15 cellular contexts compared by ENCODE assay signal in the genomic region with DNA sequence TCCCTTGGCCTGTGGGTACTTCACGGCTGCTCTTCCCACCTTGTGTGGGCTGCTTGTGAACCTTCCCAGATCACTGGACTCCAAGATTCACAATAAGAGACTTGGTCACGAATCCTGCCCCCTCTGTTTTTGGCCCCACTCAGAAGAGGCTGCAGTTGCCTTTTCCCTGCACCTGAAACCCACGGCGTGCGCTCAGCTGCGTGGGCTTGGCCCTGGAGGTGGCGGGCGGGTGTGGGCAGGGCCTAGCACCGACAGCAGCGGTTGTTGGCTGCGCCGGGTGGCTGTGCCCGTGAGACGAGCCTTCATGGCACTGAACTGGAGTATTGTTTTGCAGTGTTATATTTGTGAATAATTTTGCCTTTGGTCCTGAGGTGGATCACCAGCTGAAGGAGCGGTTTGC. TPM values are rescaled to one million over a fixed set of nuclear protein-coding genes. Genes with fewer than 3 reads are reported as not detected.
DNase-seq lines count a peak whose midpoint lies in the region; ATAC-seq and TF ChIP-seq lines count a peak whose summit lies in the region.
"Had no signal": no experiment of that assay in that cellular context is flagged by ENCODE, and none has a peak within 500 bp of the region (broad histone marks: within the 10 kb centered on the region; RNA-seq: fewer than 3 reads in every experiment).

No MANE protein-coding gene starts in this region.

- H3K36me3 Mint-ChIP-seq in H9 (ENCODE audit: insufficient read depth in 1 of 3, low read depth in 3 of 3) (peaks cover 16 to 33% (median 31%) of the 10 kb centered on the region in 3 experiments), WTC11 (peaks cover 14% of the 10 kb centered on the region)
- peaks cover 9% of the 10 kb centered on the region for H3K36me3 Mint-ChIP-seq in activated CD4-positive, alpha-beta T cell treated with anti-CD3 and anti-CD28 coated beads, Interleukin-2, amount 10 ng/mL, durations not matched to agents 7 days and 5 days (ENCODE audit: low read depth)
- H3K36me3 Mint-ChIP-seq: IgD-negative memory B cell had no signal

- H3K4me3 Mint-ChIP-seq in H9: no peak overlapping the region
- H3K4me3 Mint-ChIP-seq in WTC11: no peak overlapping the region
- no peak overlapping the region for H3K4me3 Mint-ChIP-seq in activated CD4-positive, alpha-beta T cell treated with anti-CD3 and anti-CD28 coated beads, Interleukin-2, amount 10 ng/mL, durations not matched to agents 7 days and 5 days
- H3K4me3 Mint-ChIP-seq: B cell; CD4-positive, alpha-beta memory T cell; IgD-negative memory B cell had no signal

- no peak overlapping the region for H3K14ac ChIP-seq in H9 (ENCODE audit: insufficient read depth, low read length)

- no peak for TF ChIP-seq EP300 in suprapubic skin (IDR thresholded peaks at IDR 0.05)

- H2BK12ac ChIP-seq in H9 (ENCODE audit: insufficient read length, low read depth, low read length): no peak overlapping the region

- H3K4me1 ChIP-seq in H9 (ENCODE audit: insufficient read depth, low read length) (no peaks in the 10 kb centered on the region), esophagus squamous epithelium (peaks cover 13 to 59% (median 14%) of the 10 kb centered on the region in 3 donors), suprapubic skin (peaks cover 40% of the 10 kb centered on the region)

- H3K4me3 ChIP-seq in esophagus squamous epithelium (no peak overlapping the region), suprapubic skin (no peak overlapping the region)

- H3K4me2 ChIP-seq in H9 (ENCODE audit: insufficient read depth, insufficient read length, low read length): no peak overlapping the region

- H4K20me1 ChIP-seq in H9 (ENCODE audit: control insufficient read depth, insufficient read depth, insufficient read length): peaks cover 2% of the 10 kb centered on the region

- no peak overlapping the region for H4K8ac ChIP-seq in H9 (replicated peaks; ENCODE audit: insufficient read length, low read depth, low read length)

- H3K79me1 ChIP-seq in H9 (ENCODE audit: insufficient read depth, low read depth, low read length, poor library complexity, severe bottlenecking): no peaks in the 10 kb centered on the region

- DNase-seq in H9: no peak
- DNase-seq in WTC11 (ENCODE audit: low spot score): no peak
- no peak for DNase-seq in esophagus squamous epithelium (lab: John Stamatoyannopoulos, UW)
- DNase-seq in suprapubic skin (ENCODE audit: low spot score in 2 of 2): no peak
- DNase-seq in NCI-H1694 treated with DMSO at 0.1 percent for 48 hours (lab: John Stamatoyannopoulos, UW): no peak
- no peak for DNase-seq in activated CD4-positive, alpha-beta T cell treated with anti-CD3 and anti-CD28 coated beads, Interleukin-2, amount 10 ng/mL, durations not matched to agents 7 days and 5 days
- DNase-seq: CD4-positive, alpha-beta memory T cell; DMS153; DMS79 treated with DMSO at 0.1 percent for 48 hours; EL had no signal

- POLR2A ChIA-PET in WTC11 (lab: Charles Lee): no interaction called here
- POLR2A ChIA-PET in activated CD4-positive, alpha-beta T cell treated with anti-CD3 and anti-CD28 coated beads, Interleukin-2, amount 10 ng/mL, durations not matched to agents 7 days and 5 days (lab: Charles Lee): no interaction called here

- H3K27me3 ChIP-seq in H9 (ENCODE audit: insufficient read depth, low read length): no peaks in the 10 kb centered on the region
- H3K27me3 ChIP-seq in esophagus squamous epithelium: no peaks in the 10 kb centered on the region
- H3K27me3 ChIP-seq in suprapubic skin: no peaks in the 10 kb centered on the region

- H4K91ac ChIP-seq in H9 (ENCODE audit: insufficient read length, low read depth, low read length): no peak overlapping the region

- H3K4me1 Mint-ChIP-seq in H9 (peaks cover 3 to 6% of the 10 kb centered on the region in 2 experiments; a peak in 3 of 4 replicates), WTC11 (no peaks in the 10 kb centered on the region)
- H3K4me1 Mint-ChIP-seq in activated CD4-positive, alpha-beta T cell treated with anti-CD3 and anti-CD28 coated beads, Interleukin-2, amount 10 ng/mL, durations not matched to agents 7 days and 5 days: no peaks in the 10 kb centered on the region

- no peak overlapping the region for H2BK20ac ChIP-seq in H9 (ENCODE audit: low read depth, low read length, poor library complexity, severe bottlenecking)

- WGBS in H9 (ENCODE audit: extremely low coverage, insufficient read length, low lambda C conversion rate): no CpG with 5 or more reads among the region's 15 CpGs
- WGBS in esophagus squamous epithelium, 2 donors: 20 to 57% methylated on average over 1 to 11 of the region's 15 CpGs
- WGBS in suprapubic skin: 81% methylated on average over 3 of the region's 15 CpGs

- H3K27ac ChIP-seq in H9 (ENCODE audit: insufficient read length, low read depth, low read length) (no peak overlapping the region), esophagus squamous epithelium (peak overlapping the region; percentile 21 to 80 (median 63)), suprapubic skin (peak overlapping the region; percentile 57)
- H3K27ac ChIP-seq: C4-2B had no signal

- intact Hi-C loops in esophagus squamous epithelium (cut with DNase I): no loop called here

- H3K4ac ChIP-seq in H9 (ENCODE audit: low read depth, low read length): no peak overlapping the region; the same call in 1 of the 2 replicates

- H3K9me3 ChIP-seq in H9 (ENCODE audit: control insufficient read depth, low read depth, low read length) (no peaks in the 10 kb centered on the region), esophagus squamous epithelium (no peaks in the 10 kb centered on the region), suprapubic skin (no peaks in the 10 kb centered on the region)

- H2BK15ac ChIP-seq in H9 (ENCODE audit: low read depth, low read length): no peak overlapping the region

- TF ChIP-seq CTCF in H9 (conservative IDR thresholded peaks at IDR 0.05): no peak
- no peak for TF ChIP-seq CTCF in WTC11 (IDR thresholded peaks at IDR 0.05)
- TF ChIP-seq CTCF in esophagus squamous epithelium (IDR thresholded peaks at IDR 0.05): no peak
- no peak for TF ChIP-seq CTCF in suprapubic skin (IDR thresholded peaks at IDR 0.05)

- H2AK5ac ChIP-seq in H9 (ENCODE audit: insufficient read length, low read length): no peak overlapping the region

- H3K23me2 ChIP-seq in H9 (ENCODE audit: insufficient read length, low read depth, low read length, poor library complexity, severe bottlenecking): no peaks in the 10 kb centered on the region

- H3K27ac Mint-ChIP-seq in H9: peak overlapping the region in 2 of 3 experiments; percentile 82 to 91; a peak in 4 of 7 replicates
- H3K27ac Mint-ChIP-seq in WTC11: peak overlapping the region; percentile 72
- H3K27ac Mint-ChIP-seq in activated CD4-positive, alpha-beta T cell treated with anti-CD3 and anti-CD28 coated beads, Interleukin-2, amount 10 ng/mL, durations not matched to agents 7 days and 5 days: no peak overlapping the region
- H3K27ac Mint-ChIP-seq: B cell, IgD-negative memory B cell had no signal

- no peak overlapping the region for H2AFZ ChIP-seq in H9 (ENCODE audit: low read length)

- H3T11ph ChIP-seq in H9 (ENCODE audit: low read length): no peak overlapping the region

- H2BK120ac ChIP-seq in H9 (ENCODE audit: low read depth, low read length, poor library complexity, severe bottlenecking): no peak overlapping the region

- H4K5ac ChIP-seq in H9 (ENCODE audit: insufficient read length, low read depth, low read length): no peak overlapping the region

- CTCF ChIA-PET in WTC11 (lab: Charles Lee): no interaction called here
- CTCF ChIA-PET in activated CD4-positive, alpha-beta T cell treated with anti-CD3 and anti-CD28 coated beads, Interleukin-2, amount 10 ng/mL, durations not matched to agents 7 days and 5 days (lab: Charles Lee): no interaction called here

- H3K18ac ChIP-seq in H9 (ENCODE audit: insufficient read length, low read depth, low read length): no peak overlapping the region

- no peak overlapping the region for H2BK5ac ChIP-seq in H9 (ENCODE audit: insufficient read length, low read length)

- no peak overlapping the region for H3K56ac ChIP-seq in H9 (ENCODE audit: insufficient read length, low read depth, low read length)

- TF ChIP-seq POLR2A in esophagus squamous epithelium (IDR thresholded peaks at IDR 0.05) (no peak), suprapubic skin (IDR thresholded peaks at IDR 0.05) (no peak)

- H3K9ac ChIP-seq in H9 (ENCODE audit: extremely low read depth, insufficient read length, low read length): no peak overlapping the region

- H3K27me3 Mint-ChIP-seq in H9 (ENCODE audit: low read depth) (no peaks in the 10 kb centered on the region; the same call in 1 of the 2 replicates), WTC11 (ENCODE audit: low read depth) (no peaks in the 10 kb centered on the region)
- no peaks in the 10 kb centered on the region for H3K27me3 Mint-ChIP-seq in activated CD4-positive, alpha-beta T cell treated with anti-CD3 and anti-CD28 coated beads, Interleukin-2, amount 10 ng/mL, durations not matched to agents 7 days and 5 days
- H3K27me3 Mint-ChIP-seq: B cell; CD4-positive, alpha-beta memory T cell; IgD-negative memory B cell had no signal

- ATAC-seq in WTC11: no peak
- ATAC-seq in HG03175 (IDR thresholded peaks at IDR 0.05; ENCODE audit: unreplicated experiment): no peak
- ATAC-seq: HCT116 had no signal

- H3K23ac ChIP-seq in H9 (ENCODE audit: insufficient read length, low read depth, low read length): no peak overlapping the region

- H3K9me3 Mint-ChIP-seq in H9: peaks cover 0 to 8% of the 10 kb centered on the region in 2 experiments; a peak in 1 of 5 replicates
- H3K9me3 Mint-ChIP-seq in WTC11: no peaks in the 10 kb centered on the region
- H3K9me3 Mint-ChIP-seq in activated CD4-positive, alpha-beta T cell treated with anti-CD3 and anti-CD28 coated beads, Interleukin-2, amount 10 ng/mL, durations not matched to agents 7 days and 5 days: no peaks in the 10 kb centered on the region
- H3K9me3 Mint-ChIP-seq: IgD-negative memory B cell had no signal

- H3K79me2 ChIP-seq in H9 (ENCODE audit: insufficient read depth, low read length): peaks cover 2% of the 10 kb centered on the region; the same call in 1 of the 2 replicates

- H3K36me3 ChIP-seq in esophagus squamous epithelium: peaks cover 5 to 72% (median 9%) of the 10 kb centered on the region in 3 donors
- H3K36me3 ChIP-seq in suprapubic skin: peaks cover 32% of the 10 kb centered on the region

RNA-seq across cellular contexts. Expression of a gene that starts 33.8 kb away (rescaled TPM):
- total RNA-seq in H9 (2021) (139 and 148 TPM in 2 replicates), WTC11 (2021) (164 to 189 TPM (median 167 TPM) in 3 replicates), esophagus squamous epithelium (10 to 100 TPM; 44.8 to 56.5 (median 48.8) TPM), suprapubic skin (10 to 100 TPM; 36.1 to 78.0 (median 62.9) TPM)
- total RNA-seq in activated CD4-positive, alpha-beta T cell treated with anti-CD3 and anti-CD28 coated beads, Interleukin-2, amount 10 ng/mL, durations not matched to agents 7 days and 5 days: 10 to 100 TPM; 56.2 to 71.9 TPM

RNA-seq across cellular contexts. Expression of a gene that starts 34.3 kb away (rescaled TPM):
- total RNA-seq in H9 (2021): 166 and 167 TPM in 2 replicates
- total RNA-seq in WTC11 (2021): 167 to 184 TPM (median 169 TPM) in 3 replicates
- total RNA-seq in esophagus squamous epithelium: 10 to 100 TPM; 19.3 to 39.7 (median 31.3) TPM
- total RNA-seq in suprapubic skin: 100 to 1,000 TPM in 1 of 4 donors, 10 to 100 TPM in 3; 48.0 to 103 (median 64.8) TPM
- total RNA-seq in activated CD4-positive, alpha-beta T cell treated with anti-CD3 and anti-CD28 coated beads, Interleukin-2, amount 10 ng/mL, durations not matched to agents 7 days and 5 days: 100 to 1,000 TPM; 142 to 151 TPM

RNA-seq across cellular contexts. Expression of a gene that starts 38.6 kb away (rescaled TPM):
- total RNA-seq in H9 (2021) (78.5 and 81.6 TPM in 2 replicates), WTC11 (2021) (99.2 to 111 TPM (median 103 TPM) in 3 replicates), esophagus squamous epithelium (10 to 100 TPM in 3 of 4 donors, 1 to 10 TPM in 1; 8.5 to 24.4 (median 17.0) TPM), suprapubic skin (10 to 100 TPM; 21.6 to 36.8 (median 25.7) TPM)
- 10 to 100 TPM; 62.3 to 66.2 TPM for total RNA-seq in activated CD4-positive, alpha-beta T cell treated with anti-CD3 and anti-CD28 coated beads, Interleukin-2, amount 10 ng/mL, durations not matched to agents 7 days and 5 days

RNA-seq across cellular contexts. Expression of a gene that starts 46.8 kb away (rescaled TPM):
- total RNA-seq in H9 (2021): 70.2 and 70.7 TPM in 2 replicates
- total RNA-seq in WTC11 (2021): 4.7 to 11.2 TPM (median 5.2 TPM) in 3 replicates
- total RNA-seq in esophagus squamous epithelium: 1 to 10 TPM in 1 of 4 donors, under 1 TPM in 2, not detected in 1; 0.76 to 1.1 (median 0.88) TPM
- 1 to 10 TPM; 1.7 to 4.3 (median 3.0) TPM for total RNA-seq in suprapubic skin
- total RNA-seq in activated CD4-positive, alpha-beta T cell treated with anti-CD3 and anti-CD28 coated beads, Interleukin-2, amount 10 ng/mL, durations not matched to agents 7 days and 5 days: 1 to 10 TPM; 5.2 to 9.2 TPM

RNA-seq across cellular contexts. Expression of a gene that starts 51.0 kb away (rescaled TPM):
- total RNA-seq in H9 (2021) (142 and 147 TPM in 2 replicates), WTC11 (2021) (160 to 190 TPM (median 163 TPM) in 3 replicates), esophagus squamous epithelium (10 to 100 TPM; 47.7 to 99.9 (median 71.8) TPM), suprapubic skin (10 to 100 TPM; 65.4 to 99.4 (median 85.4) TPM)
- total RNA-seq in activated CD4-positive, alpha-beta T cell treated with anti-CD3 and anti-CD28 coated beads, Interleukin-2, amount 10 ng/mL, durations not matched to agents 7 days and 5 days: 10 to 100 TPM; 95.7 to 95.8 TPM
